31 cellular contexts compared by ENCODE assay signal in the genomic region with DNA sequence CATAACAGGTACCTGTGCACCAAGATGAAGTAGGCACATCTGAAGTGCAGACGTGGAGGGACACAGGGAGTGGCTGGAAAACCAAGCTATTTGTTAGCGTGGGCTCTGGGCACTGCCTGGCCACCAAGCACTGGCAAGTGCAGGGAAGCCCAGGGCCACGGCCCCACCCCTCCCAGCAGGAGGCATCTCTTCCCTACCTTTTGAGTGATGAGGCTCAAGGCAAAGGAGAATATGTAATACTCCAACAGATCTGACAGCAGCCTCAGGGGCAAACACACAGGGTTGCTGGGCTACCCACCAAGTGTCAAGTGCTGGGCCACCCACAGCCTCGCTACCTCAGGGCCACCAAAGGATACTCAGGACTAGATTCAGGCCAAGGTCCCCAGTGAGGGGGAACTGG. TPM values are rescaled to one million over a fixed set of nuclear protein-coding genes. Genes with fewer than 3 reads are reported as not detected.
A peak's percentile ranks its signal among the peaks of the same experiment; 100 is the strongest.
DNase-seq lines count a peak whose midpoint lies in the region; ATAC-seq, FAIRE-seq and TF ChIP-seq lines count a peak whose summit lies in the region.
"Had no signal": no experiment of that assay in that cellular context is flagged by ENCODE, and none has a peak within 500 bp of the region (broad histone marks: within the 10 kb centered on the region; RNA-seq: fewer than 3 reads in every experiment).

No MANE protein-coding gene starts in this region.

- intact Hi-C loops in kidney (cut with DNase I) (no loop called here), posterior vena cava (cut with DNase I) (no loop called here)

- no peak overlapping the region for H3K9ac ChIP-seq in kidney (ENCODE audit: low read length in 2 of 2)
- H3K9ac ChIP-seq: BLaER1 had no signal

- no peak overlapping the region for H3K4me3 ChIP-seq in kidney (ENCODE audit: low read length in 2 of 2)
- H3K4me3 ChIP-seq: BLaER1, GM12878 had no signal

- POLR2A ChIA-PET in GM10248 (lab: Yijun Ruan, JAX): no interaction called here

- no peak overlapping the region for H3K27ac ChIP-seq in kidney (ENCODE audit: low read depth in 2 of 2, low read length in 2 of 2)
- H3K27ac ChIP-seq: BLaER1 had no signal

- H3K4me1 ChIP-seq in kidney (ENCODE audit: control insufficient read depth in 1 of 2, insufficient read depth in 1 of 2, low read depth in 1 of 2, low read length in 2 of 2): no peaks in the 10 kb centered on the region
- H3K4me1 ChIP-seq: BE2C, BLaER1 had no signal

- H3K9me3 ChIP-seq in kidney (ENCODE audit: control insufficient read depth in 1 of 2, low read length in 2 of 2): no peaks in the 10 kb centered on the region
- H3K9me3 ChIP-seq: BE2C, BLaER1 had no signal

- FAIRE-seq in kidney (lab: Jason Lieb, UNC): no peak
- FAIRE-seq: A204.1, GM12878, GM12892, GM18507 had no signal

- DNase-seq in GM10248 (ENCODE audit: extremely low spot score) (peak; percentile 1), kidney (peak; percentile 39), posterior vena cava (ENCODE audit: low spot score) (peak; percentile 62), SHP77 treated with DMSO at 0.1 percent for 48 hours (lab: John Stamatoyannopoulos, UW) (no peak), activated gamma-delta T cell treated with Interleukin-2 at 50 U/mL for 16 hours (no peak), glomerular visceral epithelial cell (ENCODE audit: extremely low spot score) (no peak)
- DNase-seq: 8988T; ACHN; BE2C; C1 segment of cervical spinal cord; CD4-positive, alpha-beta memory T cell; CD4-positive, CD25-positive, alpha-beta regulatory T cell; CD8-positive, alpha-beta memory T cell; COR-L47; DMS 273 treated with DMSO at 0.1 percent for 48 hours; DMS153; DMS53; DMS79; DND-41; EL; GDM1 had no signal

- CTCF ChIA-PET in GM10248 (lab: Yijun Ruan, JAX): no interaction called here

- no peak for ATAC-seq in HG03175 (IDR thresholded peaks at IDR 0.05; ENCODE audit: unreplicated experiment)
- ATAC-seq: GM12878 had no signal

- H3K36me3 ChIP-seq in kidney (ENCODE audit: control insufficient read depth in 1 of 2, insufficient read depth in 2 of 2, low read length in 2 of 2): no peaks in the 10 kb centered on the region
- H3K36me3 ChIP-seq: BE2C, BLaER1 had no signal

- TF ChIP-seq CTCF in GM10248 (IDR thresholded peaks at IDR 0.05; ENCODE audit: control extremely low read depth, extremely low read depth, low read depth, missing control alignments) (no peak), kidney (IDR thresholded peaks at IDR 0.05; ENCODE audit: borderline replicate concordance, extremely low read depth, insufficient read depth) (no peak)

RNA-seq across cellular contexts. Expression of gene TUBA3C, which starts 11.6 kb away (rescaled TPM):
- total RNA-seq in kidney (not detected), posterior vena cava (not detected)
- polyA plus RNA-seq in kidney (ENCODE audit: insufficient read depth, low read depth, low replicate concordance): not detected
- total RNA-seq: A673; CD4-positive, alpha-beta memory T cell; CD4-positive, CD25-positive, alpha-beta regulatory T cell; CD8-positive, alpha-beta memory T cell; G401; GM12878 had no signal
- polyA plus RNA-seq: AG04450; CD14-positive monocyte; CD4-positive, alpha-beta memory T cell; CD4-positive, CD25-positive, alpha-beta regulatory T cell; CD8-positive, alpha-beta memory T cell had no signal

Comparison
In these comparisons a context has a peak if more than half of its experiments do, and no peak if none do; other contexts are left out.
1. DNase-seq: peak in GM10248 (single experiment), kidney (single experiment) and posterior vena cava (single experiment); none in SHP77 treated with DMSO at 0.1 percent for 48 hours (single experiment), activated gamma-delta T cell treated with Interleukin-2 at 50 U/mL for 16 hours (single experiment) and glomerular visceral epithelial cell (single experiment).